ENCODE assay signal across 25 cellular contexts in the genomic region with DNA sequence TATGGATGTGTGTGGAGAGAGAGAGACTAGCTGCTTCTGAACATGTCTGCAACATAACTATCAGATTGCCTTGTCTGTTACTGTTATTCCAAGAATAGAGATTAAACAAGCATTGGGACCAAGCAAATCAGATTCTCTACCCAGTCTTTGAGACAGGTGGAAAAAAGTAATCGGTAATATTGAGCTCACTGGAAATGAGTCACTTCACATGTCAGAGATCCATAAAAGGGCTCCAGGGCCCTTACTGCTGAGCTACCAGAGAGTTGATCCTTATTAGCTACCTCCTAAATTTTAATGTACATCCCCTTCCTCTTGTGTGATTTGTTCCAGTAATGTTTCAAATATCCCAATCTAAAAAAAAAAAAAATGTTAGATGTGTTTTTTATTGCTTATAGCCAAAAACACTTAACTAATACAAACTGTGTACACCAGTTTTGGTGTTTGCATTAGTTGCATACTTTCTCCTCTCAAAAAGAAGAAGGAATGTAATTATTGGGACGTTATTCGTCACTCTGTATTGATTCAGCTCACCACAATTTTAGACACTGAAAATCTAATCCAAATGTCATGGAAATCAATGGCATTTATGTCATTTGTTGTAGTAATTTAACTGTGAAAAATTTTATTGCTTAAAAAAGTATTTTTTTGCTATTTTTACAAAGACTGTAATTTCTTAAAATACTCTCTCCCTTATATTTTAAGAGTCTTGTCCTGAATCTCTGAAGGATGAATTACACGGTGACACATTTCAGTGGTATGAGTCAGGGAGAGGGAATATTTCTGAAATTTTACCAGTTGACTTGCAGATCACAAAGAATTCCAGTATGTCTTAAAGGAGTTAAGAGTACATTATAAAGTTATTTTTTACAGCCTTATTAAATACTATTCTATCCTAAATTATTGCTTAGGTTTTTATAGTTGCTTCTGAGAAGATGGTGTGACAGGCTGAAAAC.
DNase-seq lines count a peak whose midpoint lies in the region; FAIRE-seq and TF ChIP-seq lines count a peak whose summit lies in the region.
"Had no signal": no experiment of that assay in that cellular context is flagged by ENCODE, and none has a peak within 500 bp of the region (broad histone marks: within the 10 kb centered on the region; RNA-seq: fewer than 3 reads in every experiment).

No MANE protein-coding gene starts in this region.

- H3K27me3 ChIP-seq in OCI-LY1 (ENCODE audit: insufficient read depth, low read length) = no peaks in the 10 kb centered on the region
- H3K27me3 ChIP-seq: vagina had no signal

- H3K4me1 ChIP-seq in OCI-LY1 (ENCODE audit: insufficient read depth, low read length, severe bottlenecking) = no peaks in the 10 kb centered on the region
- H3K4me1 ChIP-seq: vagina had no signal

- no peaks in the 10 kb centered on the region for H3K9me2 ChIP-seq in OCI-LY1 (ENCODE audit: low read depth, low read length)

- H3K36me3 ChIP-seq in OCI-LY1 (ENCODE audit: insufficient read depth, low read length) = no peaks in the 10 kb centered on the region
- H3K36me3 ChIP-seq: vagina had no signal

- H3K79me2 ChIP-seq in OCI-LY1 (ENCODE audit: insufficient read depth, low read length) = no peaks in the 10 kb centered on the region

- peak overlapping the region; percentile 70; the same call in 1 of the 2 replicates for H2AFZ ChIP-seq in OCI-LY1 (ENCODE audit: low read length)
- H2AFZ ChIP-seq: PC-9 had no signal

- no peak overlapping the region for H3K4me3 Mint-ChIP-seq in chondrocyte (ENCODE audit: unreplicated experiment)
- H3K4me3 Mint-ChIP-seq: activated naive CD8-positive, alpha-beta T cell treated with anti-CD3 and anti-CD28 coated beads, Interleukin-2, amount 50 U/mL, for 24 hours; CD4-positive, CD25-positive, alpha-beta regulatory T cell; central memory CD8-positive, alpha-beta T cell; memory B cell; naive thymus-derived CD8-positive, alpha-beta T cell had no signal

- H3K27me3 Mint-ChIP-seq in chondrocyte (ENCODE audit: low read depth) = no peaks in the 10 kb centered on the region
- H3K27me3 Mint-ChIP-seq: activated naive CD8-positive, alpha-beta T cell treated with anti-CD3 and anti-CD28 coated beads, Interleukin-2, amount 50 U/mL, for 24 hours; CD4-positive, CD25-positive, alpha-beta regulatory T cell; central memory CD8-positive, alpha-beta T cell; memory B cell; naive thymus-derived CD8-positive, alpha-beta T cell had no signal

- H3F3A ChIP-seq in OCI-LY1 (ENCODE audit: insufficient read depth, low read length) = no peaks in the 10 kb centered on the region

- no peak overlapping the region for H3K27ac ChIP-seq in OCI-LY1 (ENCODE audit: low read depth, low read length, poor library complexity, severe bottlenecking)
- H3K27ac ChIP-seq: PC-9, SK-N-MC, vagina had no signal

- H3K36me3 Mint-ChIP-seq in chondrocyte (ENCODE audit: low read depth) = peaks cover 7% of the 10 kb centered on the region
- H3K36me3 Mint-ChIP-seq: CD4-positive, CD25-positive, alpha-beta regulatory T cell; memory B cell; naive thymus-derived CD8-positive, alpha-beta T cell had no signal

- TF ChIP-seq CTCF in OCI-LY1 (IDR thresholded peaks at IDR 0.05; ENCODE audit: low read length) = no peak
- TF ChIP-seq CTCF in chondrocyte (IDR thresholded peaks at IDR 0.05) = no peak

- no peak overlapping the region for H3K4me3 ChIP-seq in OCI-LY1 (ENCODE audit: low read depth, low read length, poor library complexity, severe bottlenecking)
- H3K4me3 ChIP-seq: PC-9, SK-N-MC, smooth muscle cell, vagina had no signal

- POLR2A ChIA-PET in HEK293T (lab: Yijun Ruan, JAX) = no interaction called here

- no peaks in the 10 kb centered on the region for H4K20me1 ChIP-seq in OCI-LY1 (ENCODE audit: insufficient read depth, low read length)

- CTCF ChIA-PET in HEK293T (lab: Yijun Ruan, JAX) = no interaction called here

- no peak overlapping the region for H3K4me2 ChIP-seq in OCI-LY1 (ENCODE audit: low read length)
- H3K4me2 ChIP-seq: PC-9, smooth muscle cell had no signal

- H3K9me3 ChIP-seq in OCI-LY1 (ENCODE audit: low read length) = no peaks in the 10 kb centered on the region
- H3K9me3 ChIP-seq: vagina had no signal

- H3K9me3 Mint-ChIP-seq in chondrocyte (ENCODE audit: low read depth) = peaks cover 18% of the 10 kb centered on the region

- FAIRE-seq in urothelium cell line (lab: Jason Lieb, UNC) = no peak

- H3K4me1 Mint-ChIP-seq in chondrocyte (ENCODE audit: low read depth) = peaks cover 11% of the 10 kb centered on the region
- H3K4me1 Mint-ChIP-seq: activated naive CD8-positive, alpha-beta T cell treated with anti-CD3 and anti-CD28 coated beads, Interleukin-2, amount 50 U/mL, for 24 hours; CD4-positive, CD25-positive, alpha-beta regulatory T cell; central memory CD8-positive, alpha-beta T cell; memory B cell; naive thymus-derived CD8-positive, alpha-beta T cell had no signal

- peak; percentile 39 for DNase-seq in GM03348 (ENCODE audit: low spot score)
- DNase-seq in chondrocyte (ENCODE audit: low spot score) = no peak
- DNase-seq in urothelium cell line (ENCODE audit: low spot score) = peak; percentile 4
- no peak for DNase-seq in HEK293T (ENCODE audit: extremely low spot score)
- no peak for DNase-seq in stimulated activated naive CD4-positive, alpha-beta T cell treated with Interleukin-2 at 50 U/mL for 16 hours (lab: John Stamatoyannopoulos, UW)
- no peak for DNase-seq in stimulated activated CD4-positive, alpha-beta T cell treated with anti-CD3 and anti-CD28 coated beads, Interleukin-2, amount 100 ng/mL, for 48 hours
- DNase-seq: activated CD4-positive, alpha-beta T cell treated with anti-CD3 and anti-CD28 coated beads for 4 hours; activated naive CD8-positive, alpha-beta T cell treated with anti-CD3 and anti-CD28 coated beads, Interleukin-2, amount 50 U/mL, for 24 hours; CD4-positive, CD25-positive, alpha-beta regulatory T cell; DND-41; effector CD8-positive, alpha-beta T cell; H7; Kasumi-1; kidney glomerular epithelial cell; naive thymus-derived CD8-positive, alpha-beta T cell; NCI-H748 treated with DMSO at 0.1 percent for 48 hours; PC-9; posterior cingulate gyrus; stimulated activated CD4-positive, alpha-beta T cell treated with anti-CD3 and anti-CD28 coated beads, Interleukin-4, amount 100 ng/mL, for 4 hours had no signal

- no peak overlapping the region for H3K9ac ChIP-seq in OCI-LY1 (ENCODE audit: low read length)

- H3K27ac Mint-ChIP-seq in chondrocyte (ENCODE audit: unreplicated experiment) = peak overlapping the region; percentile 52
- H3K27ac Mint-ChIP-seq: activated naive CD8-positive, alpha-beta T cell treated with anti-CD3 and anti-CD28 coated beads, Interleukin-2, amount 50 U/mL, for 24 hours; CD4-positive, CD25-positive, alpha-beta regulatory T cell; memory B cell; naive thymus-derived CD8-positive, alpha-beta T cell had no signal

TF ChIP-seq in HEK293T, 16 proteins besides CTCF, POLR2A, EP300 and RAD21:
- no peak for TF ChIP-seq L3MBTL2 (conservative IDR thresholded peaks at IDR 0.05)
- no peak for TF ChIP-seq HDGF (IDR thresholded peaks at IDR 0.05; ENCODE audit: borderline replicate concordance)
- TF ChIP-seq ELF4 (IDR thresholded peaks at IDR 0.05) = no peak
- TF ChIP-seq CTBP1 (IDR thresholded peaks at IDR 0.05; ENCODE audit: borderline replicate concordance) = no peak
- no peak for TF ChIP-seq FOXK2 (IDR thresholded peaks at IDR 0.05)
- TF ChIP-seq SUZ12 (IDR thresholded peaks at IDR 0.05) = no peak
- TF ChIP-seq LEF1 (IDR thresholded peaks at IDR 0.05; ENCODE audit: borderline replicate concordance) = no peak
- TF ChIP-seq TARDBP (IDR thresholded peaks at IDR 0.05) = no peak
- TF ChIP-seq NFRKB (IDR thresholded peaks at IDR 0.05) = no peak

Comparison
In these comparisons a context has a peak if more than half of its experiments do, and no peak if none do; other contexts are left out.
1. DNase-seq: peak in GM03348 (single experiment) and urothelium cell line (single experiment); none in chondrocyte (single experiment), HEK293T (single experiment), stimulated activated naive CD4-positive, alpha-beta T cell treated with Interleukin-2 at 50 U/mL for 16 hours (single experiment) and stimulated activated CD4-positive, alpha-beta T cell treated with anti-CD3 and anti-CD28 coated beads, Interleukin-2, amount 100 ng/mL, for 48 hours (0 of 2).